Comparison of ENCODE assay signal across 3 cellular contexts in the genomic region with DNA sequence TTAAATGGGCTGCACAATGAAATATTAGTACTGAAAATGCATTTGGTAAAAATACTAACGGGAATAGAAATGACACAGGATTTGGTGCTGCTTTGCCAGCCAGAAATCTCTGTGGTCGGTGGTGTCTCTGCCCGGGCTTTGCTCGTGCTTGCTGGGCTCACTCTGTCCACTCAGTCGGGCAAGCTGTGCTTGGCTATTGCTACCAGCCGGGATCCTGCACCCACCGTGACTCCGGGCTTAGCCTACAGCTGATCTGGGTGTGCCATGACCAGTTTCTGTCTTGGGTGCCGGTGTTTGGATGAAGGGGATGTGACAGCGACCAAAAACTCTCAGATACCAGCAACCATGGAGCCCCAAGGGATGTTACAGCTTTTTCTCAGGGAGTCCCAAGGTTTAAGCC.
TF ChIP-seq lines count a peak whose summit lies in the region.

No MANE protein-coding gene starts in this region.

TF ChIP-seq in SK-N-SH, 30 proteins besides CTCF, POLR2A, EP300 and RAD21 (continues in another document):
- TF ChIP-seq RFX5 (IDR thresholded peaks at IDR 0.05; ENCODE audit: low read length) (no peak), GABPA (IDR thresholded peaks at IDR 0.05; ENCODE audit: low read depth) (no peak), FOXM1 (IDR thresholded peaks at IDR 0.05; ENCODE audit: low read depth) (no peak), CHD2 (IDR thresholded peaks at IDR 0.05; ENCODE audit: low read length, partially characterized antibody) (no peak), FOSL2 (IDR thresholded peaks at IDR 0.05; ENCODE audit: borderline replicate concordance, low read depth) (no peak), PBX3 (IDR thresholded peaks at IDR 0.05) (no peak), USF1 (IDR thresholded peaks at IDR 0.05; ENCODE audit: borderline replicate concordance, low read depth) (no peak), TAF1 (IDR thresholded peaks at IDR 0.05; ENCODE audit: borderline replicate concordance, low read depth, low read length) (no peak), MEF2A (IDR thresholded peaks at IDR 0.05; ENCODE audit: borderline replicate concordance, low read depth) (no peak), RCOR1 (IDR thresholded peaks at IDR 0.05; ENCODE audit: low read length) (no peak), SMC3 (IDR thresholded peaks at IDR 0.05; ENCODE audit: low read depth, low read length) (no peak), ELF1 (IDR thresholded peaks at IDR 0.05) (no peak), TCF12 (IDR thresholded peaks at IDR 0.05) (no peak), MXI1 (IDR thresholded peaks at IDR 0.05; ENCODE audit: low read depth, low read length) (no peak), ZBTB33 (IDR thresholded peaks at IDR 0.05; ENCODE audit: borderline replicate concordance, low read depth) (no peak)
- TF ChIP-seq, protein P1, sequence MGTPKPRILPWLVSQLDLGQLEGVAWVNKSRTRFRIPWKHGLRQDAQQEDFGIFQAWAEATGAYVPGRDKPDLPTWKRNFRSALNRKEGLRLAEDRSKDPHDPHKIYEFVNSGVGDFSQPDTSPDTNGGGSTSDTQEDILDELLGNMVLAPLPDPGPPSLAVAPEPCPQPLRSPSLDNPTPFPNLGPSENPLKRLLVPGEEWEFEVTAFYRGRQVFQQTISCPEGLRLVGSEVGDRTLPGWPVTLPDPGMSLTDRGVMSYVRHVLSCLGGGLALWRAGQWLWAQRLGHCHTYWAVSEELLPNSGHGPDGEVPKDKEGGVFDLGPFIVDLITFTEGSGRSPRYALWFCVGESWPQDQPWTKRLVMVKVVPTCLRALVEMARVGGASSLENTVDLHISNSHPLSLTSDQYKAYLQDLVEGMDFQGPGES (IDR thresholded peaks at IDR 0.05; ENCODE audit: low read depth, low read length), result no peak

TF ChIP-seq in SK-N-SH treated with all-trans-retinoic acid at 6 μM for 48 hours, 23 proteins besides CTCF, POLR2A, EP300 and RAD21:
- TF ChIP-seq TOX (CRISPR knock-in tag; IDR thresholded peaks at IDR 0.05; ENCODE audit: borderline replicate concordance), result no peak
- TF ChIP-seq CREB5 (CRISPR knock-in tag; IDR thresholded peaks at IDR 0.05; ENCODE audit: low read depth), result no peak
- no peak for TF ChIP-seq ESRRG (CRISPR knock-in tag; IDR thresholded peaks at IDR 0.05)
- TF ChIP-seq ZFP3 (CRISPR knock-in tag; IDR thresholded peaks at IDR 0.05), result no peak
- TF ChIP-seq PPARA (CRISPR knock-in tag; IDR thresholded peaks at IDR 0.05; ENCODE audit: borderline replicate concordance), result no peak
- no peak for TF ChIP-seq BACH2 (CRISPR knock-in tag; IDR thresholded peaks at IDR 0.05; ENCODE audit: borderline replicate concordance)
- TF ChIP-seq ISL1 (CRISPR knock-in tag; IDR thresholded peaks at IDR 0.05), result no peak
- no peak for TF ChIP-seq RARB (CRISPR knock-in tag; IDR thresholded peaks at IDR 0.05)
- no peak for TF ChIP-seq ZNF70 (CRISPR knock-in tag; IDR thresholded peaks at IDR 0.05)
- no peak for TF ChIP-seq ARNTL (CRISPR knock-in tag; IDR thresholded peaks at IDR 0.05; ENCODE audit: borderline replicate concordance, low read depth)
- no peak for TF ChIP-seq SNAI2 (CRISPR knock-in tag; IDR thresholded peaks at IDR 0.05)
- TF ChIP-seq, protein P2, sequence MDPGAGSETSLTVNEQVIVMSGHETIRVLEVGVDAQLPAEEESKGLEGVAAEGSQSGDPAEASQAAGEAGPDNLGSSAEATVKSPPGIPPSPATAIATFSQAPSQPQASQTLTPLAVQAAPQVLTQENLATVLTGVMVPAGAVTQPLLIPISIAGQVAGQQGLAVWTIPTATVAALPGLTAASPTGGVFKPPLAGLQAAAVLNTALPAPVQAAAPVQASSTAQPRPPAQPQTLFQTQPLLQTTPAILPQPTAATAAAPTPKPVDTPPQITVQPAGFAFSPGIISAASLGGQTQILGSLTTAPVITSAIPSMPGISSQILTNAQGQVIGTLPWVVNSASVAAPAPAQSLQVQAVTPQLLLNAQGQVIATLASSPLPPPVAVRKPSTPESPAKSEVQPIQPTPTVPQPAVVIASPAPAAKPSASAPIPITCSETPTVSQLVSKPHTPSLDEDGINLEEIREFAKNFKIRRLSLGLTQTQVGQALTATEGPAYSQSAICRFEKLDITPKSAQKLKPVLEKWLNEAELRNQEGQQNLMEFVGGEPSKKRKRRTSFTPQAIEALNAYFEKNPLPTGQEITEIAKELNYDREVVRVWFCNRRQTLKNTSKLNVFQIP (CRISPR knock-in tag; IDR thresholded peaks at IDR 0.05; ENCODE audit: borderline replicate concordance, low read depth), result no peak
- TF ChIP-seq ZFP30 (CRISPR knock-in tag; IDR thresholded peaks at IDR 0.05), result no peak
- TF ChIP-seq GLIS3 (CRISPR knock-in tag; IDR thresholded peaks at IDR 0.05), result no peak
- no peak for TF ChIP-seq ZC3H10 (CRISPR knock-in tag; IDR thresholded peaks at IDR 0.05)
- TF ChIP-seq PATZ1 (CRISPR knock-in tag; IDR thresholded peaks at IDR 0.05; ENCODE audit: borderline replicate concordance), result no peak
- no peak for TF ChIP-seq ZNF565 (CRISPR knock-in tag; conservative IDR thresholded peaks at IDR 0.05; ENCODE audit: low read depth)

TF ChIP-seq in H1, 55 proteins besides CTCF, POLR2A, EP300 and RAD21:
- TF ChIP-seq POU5F1 (IDR thresholded peaks at IDR 0.05; ENCODE audit: low read depth, low read length) (no peak), GTF2F1 (IDR thresholded peaks at IDR 0.05; ENCODE audit: borderline replicate concordance, low read depth, low read length) (no peak), NANOG (IDR thresholded peaks at IDR 0.05; ENCODE audit: insufficient read depth, low read depth, low read length, poor library complexity, severe bottlenecking) (no peak), HDAC2 (IDR thresholded peaks at IDR 0.05; ENCODE audit: borderline replicate concordance in 1 of 2, low read depth in 2 of 2, low read length in 2 of 2) (no peak), PHF8 (conservative IDR thresholded peaks at IDR 0.05; ENCODE audit: low read depth, low read length) (no peak), KDM4A (IDR thresholded peaks at IDR 0.05; ENCODE audit: low read depth, low read length, severe bottlenecking) (no peak), CREB1 (IDR thresholded peaks at IDR 0.05) (no peak), CTBP2 (IDR thresholded peaks at IDR 0.05; ENCODE audit: borderline replicate concordance, insufficient read depth, insufficient read length, low read length) (no peak), MAFK (IDR thresholded peaks at IDR 0.05; ENCODE audit: low read depth, low read length) (no peak), KDM5A (IDR thresholded peaks at IDR 0.05; ENCODE audit: low read length) (no peak), POLR2AphosphoS5 (IDR thresholded peaks at IDR 0.05; ENCODE audit: low read depth, low read length) (no peak), SP1 (IDR thresholded peaks at IDR 0.05; ENCODE audit: low read depth, low read length) (no peak), CEBPB (IDR thresholded peaks at IDR 0.05; ENCODE audit: low read depth, low read length) (no peak), SIN3A (conservative IDR thresholded peaks at IDR 0.05 in 1 of 2, IDR thresholded peaks at IDR 0.05 in 1 of 2; ENCODE audit: low read depth in 1 of 2, low read length in 2 of 2) (no peak), NRF1 (IDR thresholded peaks at IDR 0.05; ENCODE audit: low read depth, low read length) (no peak), SAP30 (IDR thresholded peaks at IDR 0.05; ENCODE audit: insufficient read depth, insufficient replicate concordance, low read length) (no peak), HDAC6 (IDR thresholded peaks at IDR 0.05; ENCODE audit: low read depth, low read length) (no peak), ZNF274 (IDR thresholded peaks at IDR 0.05; ENCODE audit: borderline replicate concordance, extremely low read depth, low read length) (no peak)
- TF ChIP-seq, protein P3, sequence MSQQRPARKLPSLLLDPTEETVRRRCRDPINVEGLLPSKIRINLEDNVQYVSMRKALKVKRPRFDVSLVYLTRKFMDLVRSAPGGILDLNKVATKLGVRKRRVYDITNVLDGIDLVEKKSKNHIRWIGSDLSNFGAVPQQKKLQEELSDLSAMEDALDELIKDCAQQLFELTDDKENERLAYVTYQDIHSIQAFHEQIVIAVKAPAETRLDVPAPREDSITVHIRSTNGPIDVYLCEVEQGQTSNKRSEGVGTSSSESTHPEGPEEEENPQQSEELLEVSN (IDR thresholded peaks at IDR 0.05), result no peak
